Comparison of ENCODE assay signal across 8 cellular contexts in genomic region chr21:29002442-29003144, GRCh38. TPM values are rescaled to one million over a fixed set of nuclear protein-coding genes. Genes with fewer than 3 reads are reported as not detected.
DNase-seq lines count a peak whose midpoint lies in the region; ATAC-seq and TF ChIP-seq lines count a peak whose summit lies in the region.

No MANE protein-coding gene starts in this region.

- peak overlapping the region; percentile 85 for H3K4me3 ChIP-seq in fibroblast of mammary gland (ENCODE audit: control insufficient read depth, low read depth, low read length)

- H3K27ac Mint-ChIP-seq in activated T-helper 2 cell treated with anti-CD3 and anti-CD28 coated beads, Interferon-gamma antibody, Interleukin-2, Interleukin-4, amounts not matched to agents 10 μg/mL and 5 μg/mL and 100 μg/mL, durations not matched to agents 14 hours and 24 hours and 36 hours, result peak overlapping the region; percentile 93
- peak overlapping the region; percentile 97 to 99 (median 98) for H3K27ac Mint-ChIP-seq in naive thymus-derived CD8-positive, alpha-beta T cell
- H3K27ac Mint-ChIP-seq in stimulated activated naive B cell treated with anti-CD40 and anti-IgM and Interleukin-4, amounts not matched to agents 10 μg/mL and 1 μg/mL and 100 μg/mL, for 72 hours, result peak overlapping the region; percentile 98

- H3K4me3 Mint-ChIP-seq in activated T-helper 2 cell treated with anti-CD3 and anti-CD28 coated beads, Interferon-gamma antibody, Interleukin-2, Interleukin-4, amounts not matched to agents 10 μg/mL and 5 μg/mL and 100 μg/mL, durations not matched to agents 14 hours and 24 hours and 36 hours (ENCODE audit: low read depth), result peak overlapping the region; percentile 86
- peak overlapping the region; percentile 84 to 96 (median 93) for H3K4me3 Mint-ChIP-seq in naive thymus-derived CD8-positive, alpha-beta T cell
- peak overlapping the region; percentile 88 to 91 for H3K4me3 Mint-ChIP-seq in stimulated activated naive B cell treated with anti-CD40 and anti-IgM and Interleukin-4, amounts not matched to agents 10 μg/mL and 1 μg/mL and 100 μg/mL, for 72 hours

- DNase-seq in EH (ENCODE audit: low read depth) (peak; percentile 96), GOT3 (lab: John Stamatoyannopoulos, UW) (peak; percentile 72), LHCN-M2 (ENCODE audit: low read depth) (peak; percentile 96), RPMI8226 (peak; percentile 99), fibroblast of mammary gland (ENCODE audit: low read depth) (peak; percentile 97)
- peak; percentile 93 for DNase-seq in activated T-helper 2 cell treated with anti-CD3 and anti-CD28 coated beads, Interferon-gamma antibody, Interleukin-2, Interleukin-4, amounts not matched to agents 10 μg/mL and 5 μg/mL and 100 μg/mL, durations not matched to agents 14 hours and 24 hours and 36 hours (ENCODE audit: low spot score)
- peak; percentile 87 to 98 (median 94) for DNase-seq in naive thymus-derived CD8-positive, alpha-beta T cell
- peak; percentile 94 for DNase-seq in stimulated activated naive B cell treated with anti-CD40 and anti-IgM and Interleukin-4, amounts not matched to agents 10 μg/mL and 1 μg/mL and 100 μg/mL, for 72 hours

- peak; percentile 99 to 100 for ATAC-seq in naive thymus-derived CD8-positive, alpha-beta T cell
- ATAC-seq in stimulated activated naive B cell treated with anti-CD40 and anti-IgM and Interleukin-4, amounts not matched to agents 10 μg/mL and 1 μg/mL and 100 μg/mL, for 72 hours (replicated peaks), result peak; percentile 100

- H3K27me3 Mint-ChIP-seq in activated T-helper 2 cell treated with anti-CD3 and anti-CD28 coated beads, Interferon-gamma antibody, Interleukin-2, Interleukin-4, amounts not matched to agents 10 μg/mL and 5 μg/mL and 100 μg/mL, durations not matched to agents 14 hours and 24 hours and 36 hours (ENCODE audit: low read depth), result no peaks in the 10 kb centered on the region
- H3K27me3 Mint-ChIP-seq in naive thymus-derived CD8-positive, alpha-beta T cell, result no peaks in the 10 kb centered on the region
- no peaks in the 10 kb centered on the region for H3K27me3 Mint-ChIP-seq in stimulated activated naive B cell treated with anti-CD40 and anti-IgM and Interleukin-4, amounts not matched to agents 10 μg/mL and 1 μg/mL and 100 μg/mL, for 72 hours

- intact Hi-C loops in activated T-helper 2 cell treated with anti-CD3 and anti-CD28 coated beads, Interferon-gamma antibody, Interleukin-2, Interleukin-4, amounts not matched to agents 10 μg/mL and 5 μg/mL and 100 μg/mL, durations not matched to agents 14 hours and 24 hours and 36 hours (cut with micrococcal nuclease), result loop anchor here (1.0 kb wide), 3 partner anchors 9 to 71 kb away; partner anchors contain the start of genes CCT8 and USP16

- peaks cover 2% of the 10 kb centered on the region for H3K4me1 Mint-ChIP-seq in activated T-helper 2 cell treated with anti-CD3 and anti-CD28 coated beads, Interferon-gamma antibody, Interleukin-2, Interleukin-4, amounts not matched to agents 10 μg/mL and 5 μg/mL and 100 μg/mL, durations not matched to agents 14 hours and 24 hours and 36 hours (ENCODE audit: low read depth)
- peaks cover 1 to 24% (median 12%) of the 10 kb centered on the region in 4 donors for H3K4me1 Mint-ChIP-seq in naive thymus-derived CD8-positive, alpha-beta T cell
- H3K4me1 Mint-ChIP-seq in stimulated activated naive B cell treated with anti-CD40 and anti-IgM and Interleukin-4, amounts not matched to agents 10 μg/mL and 1 μg/mL and 100 μg/mL, for 72 hours, result peaks cover 2 to 5% of the 10 kb centered on the region in 2 donors

- POLR2A ChIA-PET in naive thymus-derived CD8-positive, alpha-beta T cell (lab: Charles Lee), result interaction anchor here (0.6 to 7.7 kb wide), 13 partner anchors 10 to 296 kb away, joined by 3 to 370 read pairs (median 4); partner anchors contain the start of genes BACH1, CCT8, LTN1 and RWDD2B

- H3K9me3 Mint-ChIP-seq in activated T-helper 2 cell treated with anti-CD3 and anti-CD28 coated beads, Interferon-gamma antibody, Interleukin-2, Interleukin-4, amounts not matched to agents 10 μg/mL and 5 μg/mL and 100 μg/mL, durations not matched to agents 14 hours and 24 hours and 36 hours, result no peaks in the 10 kb centered on the region
- H3K9me3 Mint-ChIP-seq in naive thymus-derived CD8-positive, alpha-beta T cell, result no peaks in the 10 kb centered on the region
- H3K9me3 Mint-ChIP-seq in stimulated activated naive B cell treated with anti-CD40 and anti-IgM and Interleukin-4, amounts not matched to agents 10 μg/mL and 1 μg/mL and 100 μg/mL, for 72 hours, result no peaks in the 10 kb centered on the region

- peaks cover 4% of the 10 kb centered on the region for H3K36me3 Mint-ChIP-seq in activated T-helper 2 cell treated with anti-CD3 and anti-CD28 coated beads, Interferon-gamma antibody, Interleukin-2, Interleukin-4, amounts not matched to agents 10 μg/mL and 5 μg/mL and 100 μg/mL, durations not matched to agents 14 hours and 24 hours and 36 hours (ENCODE audit: low read depth)
- peaks cover 0 to 10% (median 0%) of the 10 kb centered on the region in 3 donors for H3K36me3 Mint-ChIP-seq in naive thymus-derived CD8-positive, alpha-beta T cell
- H3K36me3 Mint-ChIP-seq in stimulated activated naive B cell treated with anti-CD40 and anti-IgM and Interleukin-4, amounts not matched to agents 10 μg/mL and 1 μg/mL and 100 μg/mL, for 72 hours, result peaks cover 6 to 24% of the 10 kb centered on the region in 2 donors

- TF ChIP-seq CTCF in fibroblast of mammary gland (conservative IDR thresholded peaks at IDR 0.05; ENCODE audit: control insufficient read depth, insufficient read depth, low read depth, low read length), result no peak

RNA-seq across cellular contexts. Expression of gene LTN1, which starts 9.9 kb away (rescaled TPM):
- 22.2 and 24.3 TPM in 2 replicates for total RNA-seq in LHCN-M2 (2014; rRNA removed)
- 3.0 TPM for polyA plus RNA-seq in LHCN-M2 (2012)
- total RNA-seq in activated T-helper 2 cell treated with anti-CD3 and anti-CD28 coated beads, Interferon-gamma antibody, Interleukin-2, Interleukin-4, amounts not matched to agents 10 μg/mL and 5 μg/mL and 100 μg/mL, durations not matched to agents 14 hours and 24 hours and 36 hours, result 24.9 and 27.5 TPM in 2 replicates
- total RNA-seq in naive thymus-derived CD8-positive, alpha-beta T cell, result 10 to 100 TPM; 30.3 to 30.5 TPM
- polyA plus RNA-seq in naive thymus-derived CD8-positive, alpha-beta T cell, result 10 to 100 TPM; 12.0 to 14.1 (median 13.0) TPM

RNA-seq across cellular contexts. Expression of gene RWDD2B, which starts 16.6 kb away (rescaled TPM):
- 21.8 and 25.4 TPM in 2 replicates for total RNA-seq in LHCN-M2 (2014; rRNA removed)
- polyA plus RNA-seq in LHCN-M2 (2012), result 18.6 TPM
- 9.2 and 9.4 TPM in 2 replicates for total RNA-seq in activated T-helper 2 cell treated with anti-CD3 and anti-CD28 coated beads, Interferon-gamma antibody, Interleukin-2, Interleukin-4, amounts not matched to agents 10 μg/mL and 5 μg/mL and 100 μg/mL, durations not matched to agents 14 hours and 24 hours and 36 hours
- total RNA-seq in naive thymus-derived CD8-positive, alpha-beta T cell, result 1 to 10 TPM; 6.2 to 8.6 TPM
- 10 to 100 TPM; 12.0 to 15.7 (median 12.6) TPM for polyA plus RNA-seq in naive thymus-derived CD8-positive, alpha-beta T cell

RNA-seq across cellular contexts. Expression of gene USP16, which starts 21.9 kb away (rescaled TPM):
- 40.4 and 41.1 TPM in 2 replicates for total RNA-seq in LHCN-M2 (2014; rRNA removed)
- 14.3 TPM for polyA plus RNA-seq in LHCN-M2 (2012)
- 40.9 and 44.1 TPM in 2 replicates for total RNA-seq in activated T-helper 2 cell treated with anti-CD3 and anti-CD28 coated beads, Interferon-gamma antibody, Interleukin-2, Interleukin-4, amounts not matched to agents 10 μg/mL and 5 μg/mL and 100 μg/mL, durations not matched to agents 14 hours and 24 hours and 36 hours
- 10 to 100 TPM; 62.0 to 62.6 TPM for total RNA-seq in naive thymus-derived CD8-positive, alpha-beta T cell
- polyA plus RNA-seq in naive thymus-derived CD8-positive, alpha-beta T cell, result 10 to 100 TPM; 20.0 to 21.9 (median 20.6) TPM

Comparison
In these comparisons a context has a peak if more than half of its experiments do, and no peak if none do; other contexts are left out.
1. Peak in every context shown above with its lines: DNase-seq, ATAC-seq and H3K4me3 ChIP-seq.